Comparison of ENCODE assay signal across 27 cellular contexts in genomic region chr18:13120255-13120654, GRCh38.
DNase-seq lines count a peak whose midpoint lies in the region; ATAC-seq, FAIRE-seq and TF ChIP-seq lines count a peak whose summit lies in the region.
"Had no signal": no experiment of that assay in that cellular context is flagged by ENCODE, and none has a peak within 500 bp of the region (broad histone marks: within the 10 kb centered on the region; RNA-seq: fewer than 3 reads in every experiment).

No MANE protein-coding gene starts in this region.

- TF ChIP-seq EP300 in Ishikawa (IDR thresholded peaks at IDR 0.05; ENCODE audit: borderline replicate concordance) (peak; percentile 90), gastroesophageal sphincter (IDR thresholded peaks at IDR 0.05) (no peak)

- H3K36me3 Mint-ChIP-seq in endodermal cell (ENCODE audit: low read depth) = peaks cover 49% of the 10 kb centered on the region
- peaks cover 27% of the 10 kb centered on the region for H3K36me3 Mint-ChIP-seq in nephron (ENCODE audit: low read depth)

- no peaks in the 10 kb centered on the region for H3K4me1 ChIP-seq in endodermal cell (ENCODE audit: control insufficient read depth, insufficient read depth, low read length)
- no peaks in the 10 kb centered on the region for H3K4me1 ChIP-seq in gastroesophageal sphincter
- H3K4me1 ChIP-seq: A549, SJSA1 had no signal

- H3K27ac ChIP-seq in endodermal cell (ENCODE audit: low read depth, low read length) (peak overlapping the region; percentile 96), gastroesophageal sphincter (no peak overlapping the region)
- H3K27ac ChIP-seq: A549, SJSA1 had no signal

- TF ChIP-seq CTCF in endodermal cell (conservative IDR thresholded peaks at IDR 0.05) = no peak
- no peak for TF ChIP-seq CTCF in nephron (IDR thresholded peaks at IDR 0.05; ENCODE audit: unreplicated experiment in 3 of 3)
- no peak for TF ChIP-seq CTCF in gastroesophageal sphincter (IDR thresholded peaks at IDR 0.05)

- H3K9me3 ChIP-seq in endodermal cell (ENCODE audit: control insufficient read depth, low read length) = no peaks in the 10 kb centered on the region
- H3K9me3 ChIP-seq in gastroesophageal sphincter = no peaks in the 10 kb centered on the region
- H3K9me3 ChIP-seq: A549; BLaER1 treated with 17β-estradiol and CSF1 and Interleukin-3, amounts not matched to agents 10 nM and 100 nM; SJSA1 had no signal

- no peak for DNase-seq in endodermal cell
- no peak for DNase-seq in urothelium cell line (ENCODE audit: low spot score)
- DNase-seq in SIG-M5 treated with dmso at 0.1 percent for 504 hours (lab: John Stamatoyannopoulos, UW; ENCODE audit: unreplicated experiment) = no peak
- DNase-seq: AML-193; CD4-positive, alpha-beta T cell; COR-L47; DMS53; H9; KBM-7; MV-4-11; NCI-H1105; NCI-H1436 treated with DMSO at 0.1 percent for 48 hours; NCI-H187 treated with DMSO at 0.1 percent for 48 hours; NCI-H2171 treated with DMSO at 0.1 percent for 48 hours; NCI-H345; NCI-H510A treated with DMSO at 0.1 percent for 48 hours had no signal

- no peak for TF ChIP-seq POLR2A in gastroesophageal sphincter (IDR thresholded peaks at IDR 0.05)

- no peak for ATAC-seq in esophagus mucosa
- ATAC-seq in gastroesophageal sphincter = no peak
- ATAC-seq: A549, GM23338, Right ventricle myocardium inferior had no signal

- no peak overlapping the region for H3K4me3 Mint-ChIP-seq in endodermal cell
- H3K4me3 Mint-ChIP-seq in nephron = no peak overlapping the region
- H3K4me3 Mint-ChIP-seq: CD4-positive, alpha-beta T cell; GM23338; H9 had no signal

- H3K4me1 Mint-ChIP-seq in endodermal cell (peaks cover 7% of the 10 kb centered on the region), nephron (no peaks in the 10 kb centered on the region)
- H3K4me1 Mint-ChIP-seq: GM23338, H9 had no signal

- 99 to 100% methylated on average over 2 to 3 of the region's 3 CpGs for WGBS in endodermal cell (ENCODE audit: insufficient coverage in 1 of 2, insufficient read length in 1 of 2), 2 experiments
- WGBS in gastroesophageal sphincter (ENCODE audit: low coverage in 1 of 2), 2 donors = 84 to 92% methylated on average over 3 of the region's 3 CpGs

- H3K36me3 ChIP-seq in endodermal cell (ENCODE audit: control insufficient read depth, insufficient read depth, low read length) (peaks cover 85% of the 10 kb centered on the region), gastroesophageal sphincter (peaks cover 0 to 53% of the 10 kb centered on the region in 2 donors)

- H3K9me3 Mint-ChIP-seq in endodermal cell (no peaks in the 10 kb centered on the region), nephron (no peaks in the 10 kb centered on the region)
- H3K9me3 Mint-ChIP-seq: CD4-positive, alpha-beta T cell; GM23338; H9 had no signal

- no peak for TF ChIP-seq RAD21 in Ishikawa (IDR thresholded peaks at IDR 0.05; ENCODE audit: low read depth)

- H3K27me3 ChIP-seq in endodermal cell (ENCODE audit: control insufficient read depth, insufficient read depth, low read length, poor library complexity, severe bottlenecking) (no peaks in the 10 kb centered on the region), gastroesophageal sphincter (no peaks in the 10 kb centered on the region)
- H3K27me3 ChIP-seq: BLaER1 treated with 17β-estradiol and CSF1 and Interleukin-3, amounts not matched to agents 10 nM and 100 nM; SJSA1 had no signal

- no peak overlapping the region for H3K9ac ChIP-seq in endodermal cell (ENCODE audit: extremely low read depth, low read length, poor library complexity, severe bottlenecking)
- H3K9ac ChIP-seq: BLaER1 treated with 17β-estradiol and CSF1 and Interleukin-3, amounts not matched to agents 10 nM and 100 nM had no signal

- peak; percentile 17 for FAIRE-seq in urothelium cell line (lab: Jason Lieb, UNC)
- FAIRE-seq: A549, G401.6, HTR-8/SVneo had no signal

- no peak overlapping the region for H3K27ac Mint-ChIP-seq in endodermal cell
- peak overlapping the region in 2 of 3 experiments; percentile 41 to 75 for H3K27ac Mint-ChIP-seq in nephron
- H3K27ac Mint-ChIP-seq: CD4-positive, alpha-beta T cell; GM23338; H9 had no signal

- no peaks in the 10 kb centered on the region for H3K27me3 Mint-ChIP-seq in endodermal cell (ENCODE audit: insufficient read depth)
- no peaks in the 10 kb centered on the region for H3K27me3 Mint-ChIP-seq in nephron (ENCODE audit: low read depth)
- H3K27me3 Mint-ChIP-seq: CD4-positive, alpha-beta T cell had no signal

- H3K4me3 ChIP-seq in endodermal cell (ENCODE audit: low read length) (no peak overlapping the region), gastroesophageal sphincter (no peak overlapping the region)
- H3K4me3 ChIP-seq: A549; BLaER1 treated with 17β-estradiol and CSF1 and Interleukin-3, amounts not matched to agents 10 nM and 100 nM; GM23338; SJSA1 had no signal

TF ChIP-seq in Ishikawa, 13 proteins besides CTCF, POLR2A, EP300 and RAD21:
- TF ChIP-seq FOXM1 (IDR thresholded peaks at IDR 0.05; ENCODE audit: borderline replicate concordance, low read depth) (peak; percentile 72; the same call in 1 of the 2 replicates), TEAD4 (IDR thresholded peaks at IDR 0.05) (peak; percentile 96), MAX (IDR thresholded peaks at IDR 0.05) (peak; percentile 29; the same call in 1 of the 2 replicates), USF1 (IDR thresholded peaks at IDR 0.05) (no peak), REST (IDR thresholded peaks at IDR 0.05; ENCODE audit: low read depth) (no peak; the same call in 1 of the 2 replicates), YY1 (IDR thresholded peaks at IDR 0.05; ENCODE audit: low read depth) (no peak), CEBPB (IDR thresholded peaks at IDR 0.05) (no peak), CREB1 (IDR thresholded peaks at IDR 0.05; ENCODE audit: low read depth) (no peak), TCF12 (IDR thresholded peaks at IDR 0.05; ENCODE audit: low read depth) (peak; percentile 58), ZBTB7A (IDR thresholded peaks at IDR 0.05; ENCODE audit: low read depth) (no peak), NFIC (IDR thresholded peaks at IDR 0.05) (no peak; the same call in 1 of the 2 replicates)
